ENCODE assay signal across 7 cellular contexts in the genomic region with DNA sequence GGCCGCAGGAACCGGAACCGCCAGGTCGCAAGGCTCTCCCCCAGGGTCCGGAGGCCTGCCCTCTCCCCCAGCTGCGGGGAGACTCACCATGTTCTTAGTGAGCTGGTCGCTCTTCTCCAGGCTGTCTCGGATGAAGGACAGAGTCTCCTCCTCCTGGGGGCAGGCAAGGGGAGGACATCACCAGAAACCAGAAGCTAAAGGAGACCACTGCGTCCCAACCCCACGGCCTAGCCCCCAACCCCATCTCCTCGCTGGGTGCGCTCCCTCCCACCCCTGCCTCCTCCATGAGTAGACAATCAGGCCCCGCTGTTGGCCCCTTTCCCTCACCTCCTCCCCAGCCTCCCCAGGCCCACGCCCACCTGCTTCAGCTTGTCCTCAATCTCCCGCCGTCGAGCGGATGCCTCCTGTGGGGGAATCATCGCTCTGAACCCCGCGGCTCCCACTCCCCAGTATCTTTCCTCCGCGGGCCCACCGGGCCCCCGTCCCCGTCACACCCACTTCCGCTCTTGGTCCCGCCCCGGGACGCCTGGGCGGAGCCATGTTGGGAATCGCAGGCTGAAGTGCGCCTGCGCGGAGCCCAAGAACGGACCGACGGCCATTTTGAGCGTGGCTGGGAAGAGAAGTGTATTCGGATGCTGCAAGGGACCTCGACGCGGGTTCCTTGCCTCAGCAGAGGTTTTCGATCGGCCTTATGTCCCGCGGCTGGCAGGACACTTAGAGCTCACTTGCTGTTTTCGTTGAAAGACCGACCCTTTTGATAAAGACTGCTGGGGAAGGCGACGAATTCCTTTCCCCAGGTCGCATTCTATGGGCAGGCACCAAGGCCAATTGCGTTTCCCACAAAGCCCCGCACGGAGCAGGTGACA. TPM values are rescaled to one million over a fixed set of nuclear protein-coding genes. Genes with fewer than 3 reads are reported as not detected.
DNase-seq lines count a peak whose midpoint lies in the region; ATAC-seq and TF ChIP-seq lines count a peak whose summit lies in the region.

A gene with protein sequence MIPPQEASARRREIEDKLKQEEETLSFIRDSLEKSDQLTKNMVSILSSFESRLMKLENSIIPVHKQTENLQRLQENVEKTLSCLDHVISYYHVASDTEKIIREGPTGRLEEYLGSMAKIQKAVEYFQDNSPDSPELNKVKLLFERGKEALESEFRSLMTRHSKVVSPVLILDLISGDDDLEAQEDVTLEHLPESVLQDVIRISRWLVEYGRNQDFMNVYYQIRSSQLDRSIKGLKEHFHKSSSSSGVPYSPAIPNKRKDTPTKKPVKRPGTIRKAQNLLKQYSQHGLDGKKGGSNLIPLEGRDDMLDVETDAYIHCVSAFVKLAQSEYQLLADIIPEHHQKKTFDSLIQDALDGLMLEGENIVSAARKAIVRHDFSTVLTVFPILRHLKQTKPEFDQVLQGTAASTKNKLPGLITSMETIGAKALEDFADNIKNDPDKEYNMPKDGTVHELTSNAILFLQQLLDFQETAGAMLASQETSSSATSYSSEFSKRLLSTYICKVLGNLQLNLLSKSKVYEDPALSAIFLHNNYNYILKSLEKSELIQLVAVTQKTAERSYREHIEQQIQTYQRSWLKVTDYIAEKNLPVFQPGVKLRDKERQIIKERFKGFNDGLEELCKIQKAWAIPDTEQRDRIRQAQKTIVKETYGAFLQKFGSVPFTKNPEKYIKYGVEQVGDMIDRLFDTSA (minus strand): TSS at position 514 of the 866 bp plus-strand sequence. CDS start 95 bp downstream, at position 419.

- peaks cover 21% of the 10 kb centered on the region for H3K4me1 ChIP-seq in smooth muscle cell (ENCODE audit: low read depth)

- H3K4me3 ChIP-seq in smooth muscle cell, result peak within 1 kb of the TSS; percentile 76

- no peaks in the 10 kb centered on the region for H4K20me1 ChIP-seq in smooth muscle cell (ENCODE audit: low read depth)

- H3K79me2 ChIP-seq in smooth muscle cell (ENCODE audit: low read depth), result peaks cover 12% of the 10 kb centered on the region

- 7% methylated on average over 46 of the region's 55 CpGs for WGBS in smooth muscle cell (ENCODE audit: low lambda C conversion rate)

- ATAC-seq in GM18498 (IDR thresholded peaks at IDR 0.05; ENCODE audit: unreplicated experiment), result peak; percentile 89
- ATAC-seq in HG03097 (IDR thresholded peaks at IDR 0.05; ENCODE audit: low FRiP score, unreplicated experiment), result peak; percentile 71

- no peak for TF ChIP-seq CTCF in VCaP (conservative IDR thresholded peaks at IDR 0.05)
- TF ChIP-seq CTCF in smooth muscle cell (IDR thresholded peaks at IDR 0.05; ENCODE audit: borderline replicate concordance, insufficient read depth, poor library complexity, severe bottlenecking), result no peak

- peak; percentile 99 for DNase-seq in NCI-H2196 (lab: John Stamatoyannopoulos, UW; ENCODE audit: unreplicated experiment)
- DNase-seq in T47D (ENCODE audit: low read depth in 1 of 2, low spot score in 1 of 2), result peak; percentile 89 to 96
- peak; percentile 97 for DNase-seq in iPS-NIHi7 (ENCODE audit: extremely low spot score)
- peak; percentile 74 for DNase-seq in smooth muscle cell (lab: John Stamatoyannopoulos, UW; ENCODE audit: unreplicated experiment)

- no peaks in the 10 kb centered on the region for H3K27me3 ChIP-seq in smooth muscle cell (ENCODE audit: low read depth)

- in situ Hi-C loops in T47D (cut with HindIII; ENCODE audit: low pct_unique_long_range_greater_than_20kb, low sequenced_read_pairs), result no loop called here

- H2AFZ ChIP-seq in smooth muscle cell (ENCODE audit: low read depth), result peak within 1 kb of the TSS; percentile 88

- H3K4me2 ChIP-seq in smooth muscle cell, result peak within 1 kb of the TSS; percentile 94

- H3K9ac ChIP-seq in smooth muscle cell (ENCODE audit: low read depth), result peak within 1 kb of the TSS; percentile 81

- H3K36me3 ChIP-seq in smooth muscle cell (ENCODE audit: low read depth), result no peaks in the 10 kb centered on the region

- no peaks in the 10 kb centered on the region for H3K9me3 ChIP-seq in smooth muscle cell (replicated peaks; ENCODE audit: low read depth)

- peak within 1 kb of the TSS; percentile 87 for H3K27ac ChIP-seq in VCaP
- H3K27ac ChIP-seq in smooth muscle cell (ENCODE audit: low read depth), result peak within 1 kb of the TSS; percentile 55

- H3F3A ChIP-seq in smooth muscle cell (ENCODE audit: low read depth), result no peaks in the 10 kb centered on the region

RNA-seq across cellular contexts. Expression of the gene that starts here (rescaled TPM):
- total RNA-seq in smooth muscle cell, result 49.8 and 59.1 TPM in 2 replicates
- polyA plus RNA-seq in smooth muscle cell, result 70.3 and 90.8 TPM in 2 replicates

Comparison
In these comparisons a context has a peak if more than half of its experiments do, and no peak if none do; other contexts are left out.
1. Peak in every context shown above with its lines: DNase-seq, ATAC-seq, H3K4me3 ChIP-seq and H3K27ac ChIP-seq.